Comparison of ENCODE assay signal across 23 cellular contexts in the genomic region with DNA sequence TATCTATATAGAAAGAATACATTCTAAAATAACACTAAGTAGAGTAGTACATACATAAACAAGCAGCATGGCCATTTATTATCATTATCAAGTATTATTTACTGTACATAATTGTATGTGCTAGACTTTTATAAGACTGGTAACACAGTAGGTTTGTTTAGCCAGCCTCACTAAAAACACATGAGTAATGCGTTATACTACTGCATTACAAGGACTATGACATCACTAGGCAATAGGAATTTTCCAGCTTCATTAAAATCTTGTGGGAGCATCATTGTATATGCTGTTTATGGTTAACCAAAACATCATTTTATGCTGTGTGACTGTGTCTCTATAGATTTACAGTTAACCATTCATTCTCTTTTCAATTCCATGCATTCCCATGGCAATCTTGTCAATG.
"Had no signal": no experiment of that assay in that cellular context is flagged by ENCODE, and none has a peak within 500 bp of the region (broad histone marks: within the 10 kb centered on the region; RNA-seq: fewer than 3 reads in every experiment).

No MANE protein-coding gene starts in this region.

- H3K9me3 ChIP-seq: esophagus squamous epithelium, prostate gland, right atrium auricular region, sigmoid colon, spleen, suprapubic skin, vagina had no signal

- H3K4me1 ChIP-seq: prostate gland, right atrium auricular region, sigmoid colon, spleen, vagina had no signal

- H3K27ac ChIP-seq: coronary artery, esophagus squamous epithelium, prostate gland, right atrium auricular region, sigmoid colon, spleen, suprapubic skin, vagina had no signal

- H3K27me3 ChIP-seq: esophagus squamous epithelium, right atrium auricular region, sigmoid colon, spleen, suprapubic skin, vagina had no signal

- H3K4me3 ChIP-seq: coronary artery, esophagus squamous epithelium, prostate gland, right atrium auricular region, sigmoid colon, spleen, suprapubic skin, vagina had no signal

- H3K36me3 ChIP-seq: esophagus squamous epithelium, prostate gland, right atrium auricular region, sigmoid colon, spleen, suprapubic skin, vagina had no signal

- DNase-seq: dermis blood vessel endothelial cell; effector memory CD4-positive, alpha-beta T cell; erythroblast; esophagus squamous epithelium; hypothalamus; immature natural killer cell; kidney; mesendoderm; naive thymus-derived CD8-positive, alpha-beta T cell; nephron progenitor cell; nucleus accumbens; sigmoid colon; spleen; stimulated activated CD4-positive, alpha-beta T cell treated with anti-CD3 and anti-CD28 coated beads, Interleukin-4, amount 100 ng/mL, for 1 hour; stimulated activated CD8-positive, alpha-beta memory T cell treated with anti-CD3 and anti-CD28 coated beads, Interleukin-4, amount 100 ng/mL, for 48 hours; stimulated activated naive CD4-positive, alpha-beta T cell; stimulated activated naive CD8-positive, alpha-beta T cell treated with anti-CD3 and anti-CD28 coated beads, Interleukin-15, amount 100 ng/mL, for 72 hours; trophoblast cell had no signal
